ENCODE assay signal across 8 cellular contexts in genomic region chr6:143677891-143678737, GRCh38. TPM values are rescaled to one million over a fixed set of nuclear protein-coding genes. Genes with fewer than 3 reads are reported as not detected.
A peak's percentile ranks its signal among the peaks of the same experiment; 100 is the strongest.
DNase-seq lines count a peak whose midpoint lies in the region; ATAC-seq, FAIRE-seq and TF ChIP-seq lines count a peak whose summit lies in the region.

Gene PHACTR2, plus strand, starts transcription at chr6:143677965. Its CDS starts 199 bp downstream, at chr6:143678164.

- H3K4me3 ChIP-seq in HL-60 (replicated peaks; ENCODE audit: insufficient read depth, low read length) (peak within 1 kb of the TSS; percentile 71), ascending aorta (peak within 1 kb of the TSS; percentile 72 to 92), heart right ventricle (peak within 1 kb of the TSS; percentile 56 to 83 (median 78)), pancreas (peak within 1 kb of the TSS; percentile 57 to 76 (median 62)), transverse colon (peak within 1 kb of the TSS; percentile 56 to 84 (median 74))

- H3K36me3 ChIP-seq in ascending aorta (no peaks in the 10 kb centered on the region), heart right ventricle (no peaks in the 10 kb centered on the region), pancreas (no peaks in the 10 kb centered on the region), transverse colon (no peaks in the 10 kb centered on the region)

- peaks cover 15% of the 10 kb centered on the region for H3K4me1 Mint-ChIP-seq in T-helper 1 cell treated with Interleukin-12 subunit alpha and Interleukin-12 subunit beta and Interleukin-4 antibody, amounts not matched to agents 30 μg/mL and 1 μg/mL, for 36 hours (ENCODE audit: low read depth)

- no peak within 1 kb of the TSS for H3K27ac Mint-ChIP-seq in T-helper 1 cell treated with Interleukin-12 subunit alpha and Interleukin-12 subunit beta and Interleukin-4 antibody, amounts not matched to agents 30 μg/mL and 1 μg/mL, for 36 hours

- H3K4me3 Mint-ChIP-seq in T-helper 1 cell treated with Interleukin-12 subunit alpha and Interleukin-12 subunit beta and Interleukin-4 antibody, amounts not matched to agents 30 μg/mL and 1 μg/mL, for 36 hours, result peak within 1 kb of the TSS; percentile 76

- DNase-seq in COLO668 (lab: John Stamatoyannopoulos, UW; ENCODE audit: unreplicated experiment) (peak; percentile 63), HL-60 (ENCODE audit: low read depth in 1 of 2, low spot score in 1 of 2) (peak in 1 of 2 experiments; percentile 33), ascending aorta (ENCODE audit: low spot score in 2 of 2) (peak; percentile 47 to 92), heart right ventricle (peak; percentile 79 to 86), pancreas (peak; percentile 51 to 85 (median 73)), transverse colon (peak; percentile 66), SHP77 treated with DMSO at 0.1 percent for 48 hours (lab: John Stamatoyannopoulos, UW) (no peak)

- H3K9me3 ChIP-seq in ascending aorta (peaks cover 4 to 9% of the 10 kb centered on the region in 2 donors), heart right ventricle (peaks cover 0 to 13% (median 6%) of the 10 kb centered on the region in 11 donors), pancreas (no peaks in the 10 kb centered on the region), transverse colon (no peaks in the 10 kb centered on the region)

- WGBS in heart right ventricle, 2 donors, result 0% methylated on average over 69 of the region's 69 CpGs
- WGBS in pancreas, 2 donors, result 0% methylated on average over 66 to 69 of the region's 69 CpGs
- WGBS in transverse colon (ENCODE audit: low coverage in 1 of 2), 2 donors, result 5 to 13% methylated on average over 6 to 53 of the region's 69 CpGs

- H3K27me3 Mint-ChIP-seq in T-helper 1 cell treated with Interleukin-12 subunit alpha and Interleukin-12 subunit beta and Interleukin-4 antibody, amounts not matched to agents 30 μg/mL and 1 μg/mL, for 36 hours (ENCODE audit: low read depth), result peaks cover 33% of the 10 kb centered on the region

- peaks cover 13% of the 10 kb centered on the region for H3K36me3 Mint-ChIP-seq in T-helper 1 cell treated with Interleukin-12 subunit alpha and Interleukin-12 subunit beta and Interleukin-4 antibody, amounts not matched to agents 30 μg/mL and 1 μg/mL, for 36 hours (ENCODE audit: low read depth)

- TF ChIP-seq CTCF in HL-60 (IDR thresholded peaks at IDR 0.05; ENCODE audit: insufficient read depth, low read length) (no peak), ascending aorta (IDR thresholded peaks at IDR 0.05) (no peak), heart right ventricle (IDR thresholded peaks at IDR 0.05) (no peak), pancreas (IDR thresholded peaks at IDR 0.05) (no peak), transverse colon (IDR thresholded peaks at IDR 0.05) (no peak)

- FAIRE-seq in pancreas (lab: Jason Lieb, UNC), result peak; percentile 34

- TF ChIP-seq POLR2A in transverse colon (IDR thresholded peaks at IDR 0.05), result peak; percentile 57

- H3K4me1 ChIP-seq in ascending aorta (peaks cover 4 to 29% of the 10 kb centered on the region in 2 donors), heart right ventricle (peaks cover 0 to 68% (median 43%) of the 10 kb centered on the region in 9 donors), pancreas (peaks cover 0 to 17% (median 3%) of the 10 kb centered on the region in 3 donors), transverse colon (peaks cover 10 to 25% (median 17%) of the 10 kb centered on the region in 4 donors)

- TF ChIP-seq EP300 in transverse colon (IDR thresholded peaks at IDR 0.05; ENCODE audit: low read depth), result no peak

- in situ Hi-C loops in transverse colon (cut with MboI; ENCODE audit: low pct_ligation_motif_present in 1 of 4, low pct_unique_long_range_greater_than_20kb in 1 of 4, low sequenced_read_pairs in 3 of 4), result no loop called here

- H3K27me3 ChIP-seq in HL-60 (ENCODE audit: insufficient read depth, poor library complexity, severe bottlenecking) (peaks cover 3% of the 10 kb centered on the region), ascending aorta (no peaks in the 10 kb centered on the region), heart right ventricle (no peaks in the 10 kb centered on the region), pancreas (no peaks in the 10 kb centered on the region), transverse colon (no peaks in the 10 kb centered on the region)

- H3K27ac ChIP-seq in HL-60 (replicated peaks) (0 out of 2 replicates have a peak within 1 kb of the TSS, but pooled peaks have one; percentile 25), ascending aorta (peak within 1 kb of the TSS; percentile 95 to 98), heart right ventricle (peak within 1 kb of the TSS; percentile 92 to 99 (median 98)), pancreas (peak within 1 kb of the TSS; percentile 53 to 91 (median 78)), transverse colon (peak within 1 kb of the TSS; percentile 84 to 91 (median 90))

- H3K9me3 Mint-ChIP-seq in T-helper 1 cell treated with Interleukin-12 subunit alpha and Interleukin-12 subunit beta and Interleukin-4 antibody, amounts not matched to agents 30 μg/mL and 1 μg/mL, for 36 hours, result peaks cover 12% of the 10 kb centered on the region

- ATAC-seq in heart right ventricle (peak; percentile 88 to 98 (median 92)), pancreas (peak; percentile 89 to 94 (median 91))

- intact Hi-C loops in ascending aorta (cut with DNase I) (loop anchor here (2.0 to 5.0 kb wide), 5 partner anchors 67 to 731 kb away; partner anchors contain the start of genes HIVEP2 and SF3B5), heart right ventricle (cut with DNase I) (loop anchor here in 5 of 10 donors (2.0 to 5.0 kb wide), 8 partner anchors 54 to 165 kb away; partner anchors contain the start of gene LTV1 (in 3 of the 5)), pancreas (cut with DNase I) (no loop called here), transverse colon (cut with DNase I; ENCODE audit: low total_unique reads) (no loop called here)

RNA-seq across cellular contexts. Expression of gene PHACTR2, which starts in this region (rescaled TPM):
- 112 TPM for total RNA-seq in ascending aorta
- 10 to 100 TPM; 50.9 to 96.3 (median 72.6) TPM for total RNA-seq in heart right ventricle
- polyA plus RNA-seq in heart right ventricle, result 10 to 100 TPM in 1 of 2 donors, 1 to 10 TPM in 1; 6.5 to 10.4 TPM
- total RNA-seq in pancreas, result 10 to 100 TPM in 2 of 6 donors, 1 to 10 TPM in 4; 5.9 to 19.0 (median 8.9) TPM
- polyA plus RNA-seq in pancreas, result 1 to 10 TPM; 2.7 to 3.1 TPM
- total RNA-seq in transverse colon, result 10 to 100 TPM; 38.6 to 56.8 (median 48.7) TPM

Comparison
In these comparisons a context has a peak if more than half of its experiments do, and no peak if none do; other contexts are left out.
1. H3K27ac ChIP-seq: peak in every context shown above with its lines; median percentile 98 in heart right ventricle; 96 in ascending aorta; 90 in transverse colon; 78 in pancreas; 25 in HL-60.